In genomic region chr3:69370945-69371301, GRCh38 we compare ENCODE assay signal across 14 cellular contexts. TPM values are rescaled to one million over a fixed set of nuclear protein-coding genes. Genes with fewer than 3 reads are reported as not detected.
DNase-seq lines count a peak whose midpoint lies in the region; ATAC-seq and TF ChIP-seq lines count a peak whose summit lies in the region.
"Had no signal": no experiment of that assay in that cellular context is flagged by ENCODE, and none has a peak within 500 bp of the region (broad histone marks: within the 10 kb centered on the region; RNA-seq: fewer than 3 reads in every experiment).

No MANE protein-coding gene starts in this region.

- CTCF ChIA-PET in activated CD8-positive, alpha-beta T cell treated with anti-CD3 and anti-CD28 coated beads for 36 hours (lab: Charles Lee): interaction anchor here (1.2 to 1.3 kb wide), 2 partner anchors 13 to 65 kb away, joined by 4 to 6 read pairs; no protein-coding TSS in a partner anchor
- CTCF ChIA-PET in activated CD8-positive, alpha-beta T cell treated with anti-CD3 and anti-CD28 coated beads, Interleukin-2, amount 10 ng/mL, durations not matched to agents 7 days and 5 days (lab: Charles Lee): interaction anchor here (1.2 to 2.8 kb wide), 4 partner anchors 18 to 64 kb away, joined by 3 to 14 read pairs (median 4); no protein-coding TSS in a partner anchor

- H3K4me3 Mint-ChIP-seq in activated CD8-positive, alpha-beta T cell treated with anti-CD3 and anti-CD28 coated beads for 36 hours: no peak overlapping the region
- no peak overlapping the region for H3K4me3 Mint-ChIP-seq in activated CD8-positive, alpha-beta T cell treated with anti-CD3 and anti-CD28 coated beads, Interleukin-2, amount 10 ng/mL, durations not matched to agents 7 days and 5 days
- peak overlapping the region; percentile 82 for H3K4me3 Mint-ChIP-seq in natural killer cell
- no peak overlapping the region for H3K4me3 Mint-ChIP-seq in stimulated activated memory B cell treated with anti-CD40 and anti-IgM and Interleukin-4, amounts not matched to agents 10 μg/mL and 1 μg/mL and 100 μg/mL, for 72 hours

- no peak overlapping the region for H3K27ac Mint-ChIP-seq in activated CD8-positive, alpha-beta T cell treated with anti-CD3 and anti-CD28 coated beads for 36 hours
- no peak overlapping the region for H3K27ac Mint-ChIP-seq in activated CD8-positive, alpha-beta T cell treated with anti-CD3 and anti-CD28 coated beads, Interleukin-2, amount 10 ng/mL, durations not matched to agents 7 days and 5 days
- H3K27ac Mint-ChIP-seq in natural killer cell: peak overlapping the region; percentile 60 to 75
- H3K27ac Mint-ChIP-seq in stimulated activated memory B cell treated with anti-CD40 and anti-IgM and Interleukin-4, amounts not matched to agents 10 μg/mL and 1 μg/mL and 100 μg/mL, for 72 hours: no peak overlapping the region
- H3K27ac Mint-ChIP-seq: activated naive CD4-positive, alpha-beta T cell treated with anti-CD3 and anti-CD28 coated beads, Interleukin-2, amount 50 U/mL, for 72 hours had no signal

- H3K4me3 ChIP-seq in epithelial cell of esophagus (ENCODE audit: low read length): no peak overlapping the region
- H3K4me3 ChIP-seq: colonic mucosa had no signal

- peaks cover 22% of the 10 kb centered on the region for H3K4me1 Mint-ChIP-seq in activated CD8-positive, alpha-beta T cell treated with anti-CD3 and anti-CD28 coated beads for 36 hours (ENCODE audit: low read depth)
- peaks cover 34% of the 10 kb centered on the region for H3K4me1 Mint-ChIP-seq in activated CD8-positive, alpha-beta T cell treated with anti-CD3 and anti-CD28 coated beads, Interleukin-2, amount 10 ng/mL, durations not matched to agents 7 days and 5 days (ENCODE audit: low read depth)
- H3K4me1 Mint-ChIP-seq in natural killer cell: peaks cover 49 to 50% of the 10 kb centered on the region in 2 donors
- peaks cover 15% of the 10 kb centered on the region for H3K4me1 Mint-ChIP-seq in stimulated activated memory B cell treated with anti-CD40 and anti-IgM and Interleukin-4, amounts not matched to agents 10 μg/mL and 1 μg/mL and 100 μg/mL, for 72 hours

- peaks cover 4% of the 10 kb centered on the region for H3K27me3 Mint-ChIP-seq in activated CD8-positive, alpha-beta T cell treated with anti-CD3 and anti-CD28 coated beads for 36 hours
- H3K27me3 Mint-ChIP-seq in activated CD8-positive, alpha-beta T cell treated with anti-CD3 and anti-CD28 coated beads, Interleukin-2, amount 10 ng/mL, durations not matched to agents 7 days and 5 days (ENCODE audit: low read depth): peaks cover 28% of the 10 kb centered on the region
- H3K27me3 Mint-ChIP-seq in natural killer cell (ENCODE audit: low read depth in 2 of 2): no peaks in the 10 kb centered on the region
- H3K27me3 Mint-ChIP-seq in stimulated activated memory B cell treated with anti-CD40 and anti-IgM and Interleukin-4, amounts not matched to agents 10 μg/mL and 1 μg/mL and 100 μg/mL, for 72 hours: no peaks in the 10 kb centered on the region

- no peak for TF ChIP-seq CTCF in activated CD8-positive, alpha-beta T cell treated with anti-CD3 and anti-CD28 coated beads for 36 hours (IDR thresholded peaks at IDR 0.05)
- TF ChIP-seq CTCF in epithelial cell of esophagus (IDR thresholded peaks at IDR 0.05; ENCODE audit: insufficient read depth, low read depth, low read length, missing control alignments) (no peak), natural killer cell (IDR thresholded peaks at IDR 0.05) (no peak)

- ATAC-seq in activated CD8-positive, alpha-beta T cell treated with anti-CD3 and anti-CD28 coated beads for 36 hours: peak; percentile 22
- ATAC-seq in activated CD8-positive, alpha-beta T cell treated with anti-CD3 and anti-CD28 coated beads, Interleukin-2, amount 10 ng/mL, durations not matched to agents 7 days and 5 days: no peak
- no peak for ATAC-seq in natural killer cell
- ATAC-seq in HG03025 (IDR thresholded peaks at IDR 0.05; ENCODE audit: low FRiP score, unreplicated experiment): no peak
- ATAC-seq in stimulated activated memory B cell treated with anti-CD40 and anti-IgM and Interleukin-4, amounts not matched to agents 10 μg/mL and 1 μg/mL and 100 μg/mL, for 72 hours: no peak
- ATAC-seq: stimulated activated naive CD8-positive, alpha-beta T cell treated with anti-CD3 and anti-CD28 coated beads, Interleukin-15, Interleukin-2, amounts not matched to agents 100 U/mL and 50 U/mL, for 24 hours had no signal

- intact Hi-C loops in activated CD8-positive, alpha-beta T cell treated with anti-CD3 and anti-CD28 coated beads for 36 hours (cut with micrococcal nuclease): no loop called here
- intact Hi-C loops in natural killer cell (cut with micrococcal nuclease): no loop called here

- H3K36me3 Mint-ChIP-seq in activated CD8-positive, alpha-beta T cell treated with anti-CD3 and anti-CD28 coated beads for 36 hours (ENCODE audit: low read depth): no peaks in the 10 kb centered on the region
- no peaks in the 10 kb centered on the region for H3K36me3 Mint-ChIP-seq in activated CD8-positive, alpha-beta T cell treated with anti-CD3 and anti-CD28 coated beads, Interleukin-2, amount 10 ng/mL, durations not matched to agents 7 days and 5 days (ENCODE audit: low read depth)
- no peaks in the 10 kb centered on the region for H3K36me3 Mint-ChIP-seq in natural killer cell
- no peaks in the 10 kb centered on the region for H3K36me3 Mint-ChIP-seq in stimulated activated memory B cell treated with anti-CD40 and anti-IgM and Interleukin-4, amounts not matched to agents 10 μg/mL and 1 μg/mL and 100 μg/mL, for 72 hours
- H3K36me3 Mint-ChIP-seq: activated naive CD4-positive, alpha-beta T cell treated with anti-CD3 and anti-CD28 coated beads, Interleukin-2, amount 50 U/mL, for 72 hours had no signal

- H3K9me3 Mint-ChIP-seq in activated CD8-positive, alpha-beta T cell treated with anti-CD3 and anti-CD28 coated beads for 36 hours: no peaks in the 10 kb centered on the region
- no peaks in the 10 kb centered on the region for H3K9me3 Mint-ChIP-seq in activated CD8-positive, alpha-beta T cell treated with anti-CD3 and anti-CD28 coated beads, Interleukin-2, amount 10 ng/mL, durations not matched to agents 7 days and 5 days (ENCODE audit: insufficient read depth)
- H3K9me3 Mint-ChIP-seq in natural killer cell: no peaks in the 10 kb centered on the region
- peaks cover 4% of the 10 kb centered on the region for H3K9me3 Mint-ChIP-seq in stimulated activated memory B cell treated with anti-CD40 and anti-IgM and Interleukin-4, amounts not matched to agents 10 μg/mL and 1 μg/mL and 100 μg/mL, for 72 hours
- H3K9me3 Mint-ChIP-seq: activated naive CD4-positive, alpha-beta T cell treated with anti-CD3 and anti-CD28 coated beads, Interleukin-2, amount 50 U/mL, for 72 hours had no signal

- POLR2A ChIA-PET in activated CD8-positive, alpha-beta T cell treated with anti-CD3 and anti-CD28 coated beads for 36 hours (lab: Charles Lee): interaction anchor here (2.0 kb wide), 1 partner anchor 10 kb away, joined by 4 read pairs; no protein-coding TSS in a partner anchor
- POLR2A ChIA-PET in activated CD8-positive, alpha-beta T cell treated with anti-CD3 and anti-CD28 coated beads, Interleukin-2, amount 10 ng/mL, durations not matched to agents 7 days and 5 days (lab: Charles Lee): no interaction called here

- DNase-seq in activated CD8-positive, alpha-beta T cell treated with anti-CD3 and anti-CD28 coated beads for 36 hours: no peak
- DNase-seq in activated CD8-positive, alpha-beta T cell treated with anti-CD3 and anti-CD28 coated beads, Interleukin-2, amount 10 ng/mL, durations not matched to agents 7 days and 5 days: no peak
- DNase-seq in epithelial cell of esophagus (ENCODE audit: low read depth) (peak; percentile 82), natural killer cell (no peak), NCI-H2081 treated with DMSO at 0.1 percent for 48 hours (lab: John Stamatoyannopoulos, UW) (no peak), kidney tubule cell (ENCODE audit: low spot score) (no peak)
- DNase-seq: 8988T; Calu3; stimulated activated CD4-positive, alpha-beta T cell treated with anti-CD3 and anti-CD28 coated beads, Interleukin-4, amount 100 ng/mL, for 4 hours had no signal

RNA-seq across cellular contexts. Expression of gene FRMD4B, which starts 15.0 kb away (rescaled TPM):
- total RNA-seq in activated CD8-positive, alpha-beta T cell treated with anti-CD3 and anti-CD28 coated beads for 36 hours: 10 to 100 TPM; 11.7 to 11.8 TPM
- total RNA-seq in activated CD8-positive, alpha-beta T cell treated with anti-CD3 and anti-CD28 coated beads, Interleukin-2, amount 10 ng/mL, durations not matched to agents 7 days and 5 days: 1 to 10 TPM; 7.7 to 8.2 TPM
- 10 to 100 TPM in 1 of 3 donors, 1 to 10 TPM in 2; 8.5 to 19.8 (median 9.4) TPM for total RNA-seq in natural killer cell

Comparison
In these comparisons a context has a peak if more than half of its experiments do, and no peak if none do; other contexts are left out.
1. H3K27ac Mint-ChIP-seq: peak in natural killer cell (2 of 2); none in activated CD8-positive, alpha-beta T cell treated with anti-CD3 and anti-CD28 coated beads for 36 hours (single experiment), activated CD8-positive, alpha-beta T cell treated with anti-CD3 and anti-CD28 coated beads, Interleukin-2, amount 10 ng/mL, durations not matched to agents 7 days and 5 days (single experiment) and stimulated activated memory B cell treated with anti-CD40 and anti-IgM and Interleukin-4, amounts not matched to agents 10 μg/mL and 1 μg/mL and 100 μg/mL, for 72 hours (single experiment).